Comparison of ENCODE assay signal across 9 cellular contexts in the genomic region with DNA sequence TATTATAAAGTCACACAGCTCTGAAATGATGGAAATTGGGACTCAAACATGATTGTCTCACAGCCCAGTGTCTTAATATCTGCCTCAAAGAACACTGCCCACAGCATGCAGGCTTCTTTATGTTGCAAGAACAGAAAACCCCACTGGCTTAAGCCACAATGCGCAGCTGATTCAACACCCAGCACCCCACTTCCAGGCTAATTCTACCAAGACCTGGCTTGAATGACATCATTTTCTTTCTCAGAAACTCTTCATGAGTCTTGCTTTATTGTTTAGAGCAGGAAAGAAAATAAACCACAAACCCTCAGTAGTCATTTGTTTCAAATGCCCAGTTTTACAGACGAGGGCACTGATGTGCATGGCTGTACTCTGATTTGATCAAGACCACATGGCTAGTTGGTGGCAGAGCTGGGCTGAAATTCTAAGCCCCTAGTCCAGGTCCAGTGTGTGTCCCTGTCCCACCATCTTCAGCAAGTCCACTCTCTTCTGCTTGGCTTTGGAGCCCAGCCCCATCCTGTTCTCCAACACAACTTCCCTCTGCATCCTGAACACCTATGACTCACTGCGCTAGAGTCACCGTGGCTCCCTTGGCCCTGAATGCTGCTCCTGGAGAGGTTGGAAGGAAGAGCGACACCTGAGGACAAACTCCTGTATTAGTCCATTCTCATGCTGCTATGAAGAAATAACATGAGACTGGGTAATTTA. TPM values are rescaled to one million over a fixed set of nuclear protein-coding genes. Genes with fewer than 3 reads are reported as not detected.
DNase-seq lines count a peak whose midpoint lies in the region; ATAC-seq and TF ChIP-seq lines count a peak whose summit lies in the region.
"Had no signal": no experiment of that assay in that cellular context is flagged by ENCODE, and none has a peak within 500 bp of the region (broad histone marks: within the 10 kb centered on the region; RNA-seq: fewer than 3 reads in every experiment).

No MANE protein-coding gene starts in this region.

- peak; percentile 26 for DNase-seq in activated T-cell treated with anti-CD3 and anti-CD28 coated beads for 24 hours (ENCODE audit: low read depth)
- no peak for DNase-seq in activated T-cell treated with anti-CD3 and anti-CD28 coated beads, Interleukin-2, amount 50 U/mL, for 1 hour
- DNase-seq in activated T-cell treated with anti-CD3 and anti-CD28 coated beads, Interleukin-2, amount 50 U/mL, for 72 hours: peak; percentile 63 to 73
- DNase-seq in stimulated activated naive B cell treated with anti-CD40 and anti-IgM and Interleukin-4, amounts not matched to agents 10 μg/mL and 1 μg/mL and 100 μg/mL, for 72 hours: no peak
- no peak for DNase-seq in GM19238 (ENCODE audit: insufficient read length, low spot score)
- no peak for DNase-seq in NCI-H2227 (lab: John Stamatoyannopoulos, UW; ENCODE audit: unreplicated experiment)
- DNase-seq: activated B cell treated with CpG ODN at 0.5 μM for 24 hours had no signal

- no peaks in the 10 kb centered on the region for H3K9me3 ChIP-seq in gastroesophageal sphincter

- H3K9me3 Mint-ChIP-seq in activated T-cell treated with anti-CD3 and anti-CD28 coated beads, Interleukin-2, amount 50 U/mL, for 72 hours: no peaks in the 10 kb centered on the region
- H3K9me3 Mint-ChIP-seq in stimulated activated naive B cell treated with anti-CD40 and anti-IgM and Interleukin-4, amounts not matched to agents 10 μg/mL and 1 μg/mL and 100 μg/mL, for 72 hours: no peaks in the 10 kb centered on the region
- H3K9me3 Mint-ChIP-seq: activated B cell treated with CpG ODN at 0.5 μM for 24 hours had no signal

- peaks cover 43% of the 10 kb centered on the region for H3K4me1 Mint-ChIP-seq in activated T-cell treated with anti-CD3 and anti-CD28 coated beads, Interleukin-2, amount 50 U/mL, for 72 hours (ENCODE audit: low read depth)
- peaks cover 17 to 44% of the 10 kb centered on the region in 2 donors for H3K4me1 Mint-ChIP-seq in stimulated activated naive B cell treated with anti-CD40 and anti-IgM and Interleukin-4, amounts not matched to agents 10 μg/mL and 1 μg/mL and 100 μg/mL, for 72 hours

- peak overlapping the region in 3 of 4 donors; percentile 57 to 70 (median 67) for H3K27ac ChIP-seq in gastroesophageal sphincter

- no peaks in the 10 kb centered on the region for H3K27me3 ChIP-seq in gastroesophageal sphincter

- TF ChIP-seq CTCF in gastroesophageal sphincter (IDR thresholded peaks at IDR 0.05): no peak

- peak; percentile 81 to 85 for ATAC-seq in activated T-cell treated with anti-CD3 and anti-CD28 coated beads, Interleukin-2, amount 50 U/mL, for 72 hours (replicated peaks in 1 of 2)
- ATAC-seq in gastroesophageal sphincter (peak; percentile 15), GM19023 (IDR thresholded peaks at IDR 0.05; ENCODE audit: unreplicated experiment) (no peak)
- peak; percentile 38 to 44 for ATAC-seq in stimulated activated naive B cell treated with anti-CD40 and anti-IgM and Interleukin-4, amounts not matched to agents 10 μg/mL and 1 μg/mL and 100 μg/mL, for 72 hours (replicated peaks)

- H3K27me3 Mint-ChIP-seq in activated T-cell treated with anti-CD3 and anti-CD28 coated beads, Interleukin-2, amount 50 U/mL, for 72 hours (ENCODE audit: low read depth): no peaks in the 10 kb centered on the region
- no peaks in the 10 kb centered on the region for H3K27me3 Mint-ChIP-seq in stimulated activated naive B cell treated with anti-CD40 and anti-IgM and Interleukin-4, amounts not matched to agents 10 μg/mL and 1 μg/mL and 100 μg/mL, for 72 hours
- H3K27me3 Mint-ChIP-seq: activated B cell treated with CpG ODN at 0.5 μM for 24 hours had no signal

- WGBS in gastroesophageal sphincter (ENCODE audit: low coverage in 1 of 2), 2 donors: 52 to 57% methylated on average over 2 to 3 of the region's 5 CpGs

- no peak for TF ChIP-seq EP300 in gastroesophageal sphincter (IDR thresholded peaks at IDR 0.05)

- H3K36me3 Mint-ChIP-seq in activated T-cell treated with anti-CD3 and anti-CD28 coated beads, Interleukin-2, amount 50 U/mL, for 72 hours (ENCODE audit: insufficient read depth in 2 of 2): peaks cover 0 to 4% of the 10 kb centered on the region in 2 donors
- H3K36me3 Mint-ChIP-seq in stimulated activated naive B cell treated with anti-CD40 and anti-IgM and Interleukin-4, amounts not matched to agents 10 μg/mL and 1 μg/mL and 100 μg/mL, for 72 hours: peaks cover 21 to 33% of the 10 kb centered on the region in 2 donors

- H3K36me3 ChIP-seq in gastroesophageal sphincter: peaks cover 0 to 8% of the 10 kb centered on the region in 2 donors

- H3K4me3 ChIP-seq in gastroesophageal sphincter: no peak overlapping the region

- H3K27ac Mint-ChIP-seq in activated T-cell treated with anti-CD3 and anti-CD28 coated beads, Interleukin-2, amount 50 U/mL, for 72 hours: peak overlapping the region; percentile 81
- peak overlapping the region; percentile 15 for H3K27ac Mint-ChIP-seq in stimulated activated naive B cell treated with anti-CD40 and anti-IgM and Interleukin-4, amounts not matched to agents 10 μg/mL and 1 μg/mL and 100 μg/mL, for 72 hours
- H3K27ac Mint-ChIP-seq: activated B cell treated with CpG ODN at 0.5 μM for 24 hours had no signal

- TF ChIP-seq POLR2A in gastroesophageal sphincter (IDR thresholded peaks at IDR 0.05): no peak

- peak overlapping the region; percentile 63 to 67 for H3K4me3 Mint-ChIP-seq in activated T-cell treated with anti-CD3 and anti-CD28 coated beads, Interleukin-2, amount 50 U/mL, for 72 hours
- H3K4me3 Mint-ChIP-seq in stimulated activated naive B cell treated with anti-CD40 and anti-IgM and Interleukin-4, amounts not matched to agents 10 μg/mL and 1 μg/mL and 100 μg/mL, for 72 hours: no peak overlapping the region
- H3K4me3 Mint-ChIP-seq: activated B cell treated with CpG ODN at 0.5 μM for 24 hours had no signal

- H3K4me1 ChIP-seq in gastroesophageal sphincter: peaks cover 0 to 69% (median 30%) of the 10 kb centered on the region in 3 donors

RNA-seq across cellular contexts. Expression of a gene that starts 50.3 kb away (rescaled TPM):
- 100 to 1,000 TPM; 417 to 428 TPM for total RNA-seq in activated T-cell treated with anti-CD3 and anti-CD28 coated beads, Interleukin-2, amount 50 U/mL, for 72 hours
- total RNA-seq in gastroesophageal sphincter: 100 to 1,000 TPM; 191 to 569 (median 275) TPM

Comparison
In these comparisons a context has a peak if more than half of its experiments do, and no peak if none do; other contexts are left out.
1. DNase-seq: peak in activated T-cell treated with anti-CD3 and anti-CD28 coated beads for 24 hours (single experiment) and activated T-cell treated with anti-CD3 and anti-CD28 coated beads, Interleukin-2, amount 50 U/mL, for 72 hours (2 of 2); none in activated T-cell treated with anti-CD3 and anti-CD28 coated beads, Interleukin-2, amount 50 U/mL, for 1 hour (single experiment), stimulated activated naive B cell treated with anti-CD40 and anti-IgM and Interleukin-4, amounts not matched to agents 10 μg/mL and 1 μg/mL and 100 μg/mL, for 72 hours (single experiment), GM19238 (single experiment) and NCI-H2227 (single experiment).
2. H3K4me3 Mint-ChIP-seq: peak in activated T-cell treated with anti-CD3 and anti-CD28 coated beads, Interleukin-2, amount 50 U/mL, for 72 hours (2 of 2); none in stimulated activated naive B cell treated with anti-CD40 and anti-IgM and Interleukin-4, amounts not matched to agents 10 μg/mL and 1 μg/mL and 100 μg/mL, for 72 hours (0 of 2).